In the genomic region with DNA sequence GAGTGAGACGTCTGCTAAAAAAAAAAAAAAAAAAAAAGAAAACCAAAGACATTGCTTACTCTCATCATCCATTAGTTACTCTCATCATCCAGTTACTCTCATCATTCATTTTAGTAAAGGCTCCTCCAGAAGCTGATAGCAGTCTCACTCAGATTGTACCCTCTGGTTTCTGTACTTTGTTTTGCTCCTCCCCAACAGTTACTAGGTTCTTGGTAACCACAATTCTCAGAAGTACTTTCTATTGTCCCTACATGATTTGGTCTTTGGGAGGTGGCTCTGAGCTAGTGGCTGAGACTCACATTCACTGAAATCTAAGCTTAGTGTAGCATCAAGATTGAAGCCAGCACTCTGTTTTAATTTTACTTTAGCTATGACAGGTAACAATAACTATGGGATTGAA, we compare ENCODE assay signal across 14 cellular contexts. TPM values are rescaled to one million over a fixed set of nuclear protein-coding genes. Genes with fewer than 3 reads are reported as not detected.
DNase-seq lines count a peak whose midpoint lies in the region; ATAC-seq, FAIRE-seq and TF ChIP-seq lines count a peak whose summit lies in the region.
"Had no signal": no experiment of that assay in that cellular context is flagged by ENCODE, and none has a peak within 500 bp of the region (broad histone marks: within the 10 kb centered on the region; RNA-seq: fewer than 3 reads in every experiment).

No MANE protein-coding gene starts in this region.

- H3K27ac Mint-ChIP-seq in CD4-positive, alpha-beta memory T cell: peak overlapping the region in 5 of 7 donors; percentile 15 to 90 (median 58)

- peaks cover 1 to 11% of the 10 kb centered on the region in 2 donors for H3K27me3 Mint-ChIP-seq in CD4-positive, alpha-beta memory T cell

- H3K27me3 ChIP-seq in CD4-positive, alpha-beta memory T cell (ENCODE audit: insufficient read depth, low read length): no peaks in the 10 kb centered on the region

- no peaks in the 10 kb centered on the region for H3K36me3 ChIP-seq in CD4-positive, alpha-beta memory T cell (ENCODE audit: insufficient read depth, low read length)
- H3K36me3 ChIP-seq: WERI-Rb-1 had no signal

- intact Hi-C loops in CD4-positive, alpha-beta memory T cell (cut with micrococcal nuclease): no loop called here

- no peak for FAIRE-seq in RCC 7860 (lab: Jason Lieb, UNC)
- FAIRE-seq: urothelium cell line had no signal

- no peaks in the 10 kb centered on the region for H3K9me3 ChIP-seq in CD4-positive, alpha-beta memory T cell (ENCODE audit: control insufficient read depth in 1 of 2, low read length in 2 of 2)

- POLR2A ChIA-PET in CD4-positive, alpha-beta memory T cell (lab: Charles Lee; ENCODE audit: partially characterized antibody): interaction anchor here (1.6 kb wide), 2 partner anchors 113 to 119 kb away, joined by 3 to 6 read pairs; a partner anchor contains a TSS

- H3K4me1 Mint-ChIP-seq in CD4-positive, alpha-beta memory T cell: peaks cover 8 to 16% (median 15%) of the 10 kb centered on the region in 4 donors

- DNase-seq in CD4-positive, alpha-beta memory T cell: peak in 4 of 5 donors; percentile 20 to 55 (median 38)
- no peak for DNase-seq in effector CD8-positive, alpha-beta T cell (lab: John Stamatoyannopoulos, UW)
- DNase-seq in nucleus accumbens (lab: John Stamatoyannopoulos, UW) (no peak), SIG-M5 (lab: John Stamatoyannopoulos, UW) (no peak), RCC 7860 (ENCODE audit: low spot score) (no peak)
- DNase-seq: NCI-H146, WERI-Rb-1 had no signal

- H3K4me1 ChIP-seq in CD4-positive, alpha-beta memory T cell (ENCODE audit: insufficient read depth, low read length): peaks cover 16% of the 10 kb centered on the region

- ATAC-seq in GM18873 (IDR thresholded peaks at IDR 0.05; ENCODE audit: low FRiP score, unreplicated experiment) (peak; percentile 67), HG02798 (IDR thresholded peaks at IDR 0.05; ENCODE audit: poor library complexity, unreplicated experiment) (peak; percentile 74)
- ATAC-seq: Panc1 had no signal

- H3K4me3 Mint-ChIP-seq in CD4-positive, alpha-beta memory T cell: peak overlapping the region in 5 of 8 donors; percentile 12 to 70 (median 38)

- H3K36me3 Mint-ChIP-seq in CD4-positive, alpha-beta memory T cell: no peaks in the 10 kb centered on the region

- peaks cover 0 to 3% (median under 1%) of the 10 kb centered on the region in 8 donors for H3K9me3 Mint-ChIP-seq in CD4-positive, alpha-beta memory T cell

- H3K27ac ChIP-seq in CD4-positive, alpha-beta memory T cell (ENCODE audit: low read depth, low read length): no peak overlapping the region
- H3K27ac ChIP-seq in VCaP: peak overlapping the region; percentile 89
- H3K27ac ChIP-seq: parathyroid adenoma, WERI-Rb-1 had no signal

- CTCF ChIA-PET in CD4-positive, alpha-beta memory T cell (lab: Charles Lee; ENCODE audit: partially characterized antibody): interaction anchor here (1.2 to 2.7 kb wide), 4 partner anchors 9 to 253 kb away, joined by 3 to 10 read pairs (median 6); no protein-coding TSS in a partner anchor

- no peak for TF ChIP-seq CTCF in VCaP (conservative IDR thresholded peaks at IDR 0.05)

- H3K4me3 ChIP-seq in CD4-positive, alpha-beta memory T cell (ENCODE audit: low read length in 2 of 2): no peak overlapping the region

RNA-seq across cellular contexts. Expression of a gene that starts 14.3 kb away (rescaled TPM):
- total RNA-seq in CD4-positive, alpha-beta memory T cell: not detected
- not detected for polyA plus RNA-seq in CD4-positive, alpha-beta memory T cell
- total RNA-seq: fibroblast of lung had no signal
- polyA plus RNA-seq: fibroblast of lung had no signal

RNA-seq across cellular contexts. Expression of a gene that starts 17.5 kb away (rescaled TPM):
- total RNA-seq in CD4-positive, alpha-beta memory T cell: 10 to 100 TPM; 27.7 to 28.9 TPM
- polyA plus RNA-seq in CD4-positive, alpha-beta memory T cell: 10 to 100 TPM; 43.1 to 58.2 TPM

RNA-seq across cellular contexts. Expression of a gene that starts 30.1 kb away (rescaled TPM):
- 1 to 10 TPM; 2.9 to 3.2 TPM for total RNA-seq in CD4-positive, alpha-beta memory T cell
- 1 to 10 TPM in 1 of 2 donors, under 1 TPM in 1; 0.64 to 7.1 TPM for polyA plus RNA-seq in CD4-positive, alpha-beta memory T cell

RNA-seq across cellular contexts. Expression of a gene that starts 59.6 kb away (rescaled TPM):
- total RNA-seq in CD4-positive, alpha-beta memory T cell: 10 to 100 TPM; 23.6 to 27.1 TPM
- polyA plus RNA-seq in CD4-positive, alpha-beta memory T cell: 10 to 100 TPM; 59.7 to 65.1 TPM

Comparison
In these comparisons a context has a peak if more than half of its experiments do, and no peak if none do; other contexts are left out.
1. DNase-seq: peak in CD4-positive, alpha-beta memory T cell (4 of 5); none in effector CD8-positive, alpha-beta T cell (single experiment), nucleus accumbens (0 of 56), SIG-M5 (single experiment) and RCC 7860 (single experiment).